Comparison of ENCODE assay signal across 8 cellular contexts in genomic region chr4:53365486-53366300, GRCh38. TPM values are rescaled to one million over a fixed set of nuclear protein-coding genes. Genes with fewer than 3 reads are reported as not detected.
A peak's percentile ranks its signal among the peaks of the same experiment; 100 is the strongest.
DNase-seq lines count a peak whose midpoint lies in the region; ATAC-seq, FAIRE-seq and TF ChIP-seq lines count a peak whose summit lies in the region.

SCFD2 (minus strand) TSS chr4:53366061.

- DNase-seq in DMS79 (lab: John Stamatoyannopoulos, UW) = peak; percentile 91
- peak; percentile 90 for DNase-seq in RCC 7860 (ENCODE audit: low spot score)
- peak; percentile 95 for DNase-seq in activated T-cell treated with anti-CD3 and anti-CD28 coated beads, Interleukin-2, amount 50 U/mL, for 72 hours
- DNase-seq in esophagus squamous epithelium (lab: John Stamatoyannopoulos, UW) = peak; percentile 89
- peak; percentile 99 for DNase-seq in myocyte (ENCODE audit: low read depth)
- DNase-seq in stimulated activated CD8-positive, alpha-beta memory T cell treated with anti-CD3 and anti-CD28 coated beads, Interleukin-7, amount 100 ng/mL, for 48 hours (ENCODE audit: extremely low read depth in 1 of 2, low read depth in 1 of 2) = peak; percentile 92 to 97

- peak within 1 kb of the TSS; percentile 99 for H3K27ac Mint-ChIP-seq in activated T-cell treated with anti-CD3 and anti-CD28 coated beads, Interleukin-2, amount 50 U/mL, for 72 hours

- intact Hi-C loops in esophagus squamous epithelium (cut with DNase I) = no loop called here

- no peak for TF ChIP-seq CTCF in esophagus squamous epithelium (IDR thresholded peaks at IDR 0.05)

- peak within 1 kb of the TSS; percentile 69 for H3K27ac ChIP-seq in KOPT-K1 (ENCODE audit: low read depth, low read length, poor library complexity, severe bottlenecking)
- H3K27ac ChIP-seq in esophagus squamous epithelium = peak within 1 kb of the TSS; percentile 41 to 77 (median 64)

- H3K27me3 ChIP-seq in esophagus squamous epithelium = peaks cover 0 to 23% (median 0%) of the 10 kb centered on the region in 4 donors

- peak within 1 kb of the TSS; percentile 93 to 99 for H3K4me3 Mint-ChIP-seq in activated T-cell treated with anti-CD3 and anti-CD28 coated beads, Interleukin-2, amount 50 U/mL, for 72 hours

- peak; percentile 74 for FAIRE-seq in RCC 7860 (lab: Jason Lieb, UNC)

- peaks cover 2 to 8% of the 10 kb centered on the region in 2 donors for H3K36me3 Mint-ChIP-seq in activated T-cell treated with anti-CD3 and anti-CD28 coated beads, Interleukin-2, amount 50 U/mL, for 72 hours (ENCODE audit: insufficient read depth in 2 of 2)

- peak within 1 kb of the TSS; percentile 60 to 91 (median 78) for H3K4me3 ChIP-seq in esophagus squamous epithelium

- peak in 1 of 4 donors; percentile 36 for TF ChIP-seq POLR2A in esophagus squamous epithelium (IDR thresholded peaks at IDR 0.05)

- 0 to 1% methylated on average over 20 to 22 of the region's 51 CpGs for WGBS in esophagus squamous epithelium, 2 donors

- peaks cover 6% of the 10 kb centered on the region for H3K27me3 Mint-ChIP-seq in activated T-cell treated with anti-CD3 and anti-CD28 coated beads, Interleukin-2, amount 50 U/mL, for 72 hours (ENCODE audit: low read depth)

- H3K4me1 ChIP-seq in esophagus squamous epithelium = peaks cover 6 to 52% (median 17%) of the 10 kb centered on the region in 3 donors

- H3K9me3 ChIP-seq in KOPT-K1 (ENCODE audit: insufficient read depth, low read length, poor library complexity, severe bottlenecking) (no peaks in the 10 kb centered on the region), esophagus squamous epithelium (no peaks in the 10 kb centered on the region)

- H3K36me3 ChIP-seq in KOPT-K1 (ENCODE audit: insufficient read depth, low read length) = peaks cover 10% of the 10 kb centered on the region
- no peaks in the 10 kb centered on the region for H3K36me3 ChIP-seq in esophagus squamous epithelium

- H3K4me1 Mint-ChIP-seq in activated T-cell treated with anti-CD3 and anti-CD28 coated beads, Interleukin-2, amount 50 U/mL, for 72 hours (ENCODE audit: low read depth) = peaks cover 65% of the 10 kb centered on the region

- peak; percentile 97 for ATAC-seq in GM21786 (IDR thresholded peaks at IDR 0.05; ENCODE audit: unreplicated experiment)
- ATAC-seq in activated T-cell treated with anti-CD3 and anti-CD28 coated beads, Interleukin-2, amount 50 U/mL, for 72 hours (replicated peaks in 1 of 2) = peak; percentile 99 to 100

- peaks cover 0 to 3% of the 10 kb centered on the region in 2 donors for H3K9me3 Mint-ChIP-seq in activated T-cell treated with anti-CD3 and anti-CD28 coated beads, Interleukin-2, amount 50 U/mL, for 72 hours

RNA-seq across cellular contexts. Expression of gene SCFD2, which starts in this region (rescaled TPM):
- 10 to 100 TPM; 15.5 to 17.6 TPM for total RNA-seq in activated T-cell treated with anti-CD3 and anti-CD28 coated beads, Interleukin-2, amount 50 U/mL, for 72 hours
- total RNA-seq in esophagus squamous epithelium (10 to 100 TPM; 14.3 to 37.8 (median 27.7) TPM), myocyte (20.6 and 21.7 TPM in 2 replicates)
- polyA plus RNA-seq in myocyte (2012) = 16.6 TPM

Comparison
In these comparisons a context has a peak if more than half of its experiments do, and no peak if none do; other contexts are left out.
1. Peak in every context shown above with its lines: DNase-seq, ATAC-seq, H3K4me3 ChIP-seq and H3K27ac ChIP-seq.